8 cellular contexts compared by ENCODE assay signal in genomic region chr5:14581333-14581890, GRCh38. TPM values are rescaled to one million over a fixed set of nuclear protein-coding genes. Genes with fewer than 3 reads are reported as not detected.
A peak's percentile ranks its signal among the peaks of the same experiment; 100 is the strongest.
DNase-seq lines count a peak whose midpoint lies in the region; ATAC-seq and TF ChIP-seq lines count a peak whose summit lies in the region.

Gene OTULINL (plus strand): TSS chr5:14581792. CDS start chr5:14581895, 103 bp downstream.

- DNase-seq in GM10248 (ENCODE audit: extremely low spot score) (peak; percentile 97), NCI-H1092 (lab: John Stamatoyannopoulos, UW) (peak; percentile 84), SW480 (ENCODE audit: low spot score) (peak; percentile 80), heart left ventricle (peak; percentile 88 to 95 (median 91)), posterior vena cava (ENCODE audit: low spot score) (peak; percentile 96), type B pancreatic cell (ENCODE audit: extremely low spot score, unreplicated experiment) (peak; percentile 91)
- peak; percentile 91 for DNase-seq in activated naive CD8-positive, alpha-beta T cell treated with anti-CD3 and anti-CD28 coated beads for 36 hours

- H3K9me3 ChIP-seq in heart left ventricle: no peaks in the 10 kb centered on the region

- CTCF ChIA-PET in GM10248 (lab: Yijun Ruan, JAX): interaction anchor here (1.0 to 1.4 kb wide), 2 partner anchors 12 to 68 kb away, joined by 4 to 5 read pairs; no protein-coding TSS in a partner anchor

- H3K36me3 Mint-ChIP-seq in activated naive CD8-positive, alpha-beta T cell treated with anti-CD3 and anti-CD28 coated beads for 36 hours: peaks cover 9% of the 10 kb centered on the region
- peaks cover 7% of the 10 kb centered on the region for H3K36me3 Mint-ChIP-seq in type B pancreatic cell

- POLR2A ChIA-PET in GM10248 (lab: Yijun Ruan, JAX): no interaction called here

- no peak for TF ChIP-seq POLR2A in heart left ventricle (IDR thresholded peaks at IDR 0.05)

- TF ChIP-seq CTCF in GM10248 (IDR thresholded peaks at IDR 0.05; ENCODE audit: control extremely low read depth, extremely low read depth, low read depth, missing control alignments) (no peak), heart left ventricle (IDR thresholded peaks at IDR 0.05) (no peak), type B pancreatic cell (conservative IDR thresholded peaks at IDR 0.05) (no peak)

- peaks cover 31% of the 10 kb centered on the region for H3K4me1 Mint-ChIP-seq in activated naive CD8-positive, alpha-beta T cell treated with anti-CD3 and anti-CD28 coated beads for 36 hours
- peaks cover 10% of the 10 kb centered on the region for H3K4me1 Mint-ChIP-seq in type B pancreatic cell (ENCODE audit: unreplicated experiment)

- peaks cover 0 to 42% (median 0%) of the 10 kb centered on the region in 9 donors for H3K27me3 ChIP-seq in heart left ventricle

- no peaks in the 10 kb centered on the region for H3K36me3 ChIP-seq in heart left ventricle

- H3K27ac Mint-ChIP-seq in activated naive CD8-positive, alpha-beta T cell treated with anti-CD3 and anti-CD28 coated beads for 36 hours: peak within 1 kb of the TSS; percentile 62
- no peak within 1 kb of the TSS for H3K27ac Mint-ChIP-seq in type B pancreatic cell

- WGBS in heart left ventricle, 4 donors: 2 to 9% (median 3%) methylated on average over 13 to 57 of the region's 57 CpGs

- peak within 1 kb of the TSS; percentile 60 to 85 (median 70) for H3K4me3 ChIP-seq in heart left ventricle

- peak within 1 kb of the TSS in 9 of 12 donors; percentile 9 to 86 (median 57) for H3K27ac ChIP-seq in heart left ventricle

- intact Hi-C loops in heart left ventricle (cut with DNase I) (loop anchor here in 2 of 10 donors (5.0 to 10.0 kb wide), 2 partner anchors 49 to 67 kb away; no protein-coding TSS in a partner anchor), posterior vena cava (cut with DNase I) (no loop called here)

- no peaks in the 10 kb centered on the region for H3K9me3 Mint-ChIP-seq in activated naive CD8-positive, alpha-beta T cell treated with anti-CD3 and anti-CD28 coated beads for 36 hours
- H3K9me3 Mint-ChIP-seq in type B pancreatic cell: no peaks in the 10 kb centered on the region

- peak; percentile 99 for ATAC-seq in HG02588 (IDR thresholded peaks at IDR 0.05; ENCODE audit: unreplicated experiment)
- ATAC-seq in heart left ventricle: peak; percentile 88 to 98 (median 97)

- H3K27me3 Mint-ChIP-seq in activated naive CD8-positive, alpha-beta T cell treated with anti-CD3 and anti-CD28 coated beads for 36 hours: peaks cover 17% of the 10 kb centered on the region
- peaks cover 60% of the 10 kb centered on the region for H3K27me3 Mint-ChIP-seq in type B pancreatic cell

- peaks cover 0 to 53% (median 13%) of the 10 kb centered on the region in 12 donors for H3K4me1 ChIP-seq in heart left ventricle

- peak within 1 kb of the TSS; percentile 86 for H3K4me3 Mint-ChIP-seq in activated naive CD8-positive, alpha-beta T cell treated with anti-CD3 and anti-CD28 coated beads for 36 hours
- H3K4me3 Mint-ChIP-seq in type B pancreatic cell: peak within 1 kb of the TSS; percentile 83

RNA-seq across cellular contexts. Expression of gene OTULINL, which starts in this region (rescaled TPM):
- 10 to 100 TPM; 20.8 to 27.3 TPM for total RNA-seq in activated naive CD8-positive, alpha-beta T cell treated with anti-CD3 and anti-CD28 coated beads for 36 hours
- total RNA-seq in heart left ventricle (10 to 100 TPM in 2 of 9 donors, 1 to 10 TPM in 6, under 1 TPM in 1; 0.99 to 13.6 (median 1.9) TPM), posterior vena cava (10 to 100 TPM in 1 of 2 donors, 1 to 10 TPM in 1; 6.8 to 13.7 TPM), type B pancreatic cell (ENCODE audit: low replicate concordance) (7.1 and 11.4 TPM in 2 replicates)
- under 1 TPM; 0.65 to 1.00 TPM for polyA plus RNA-seq in heart left ventricle

Comparison
In these comparisons a context has a peak if more than half of its experiments do, and no peak if none do; other contexts are left out.
1. Peak in every context shown above with its lines: DNase-seq, ATAC-seq, H3K4me3 ChIP-seq and H3K27ac ChIP-seq.